Comparison of ENCODE assay signal across 8 cellular contexts in the genomic region with DNA sequence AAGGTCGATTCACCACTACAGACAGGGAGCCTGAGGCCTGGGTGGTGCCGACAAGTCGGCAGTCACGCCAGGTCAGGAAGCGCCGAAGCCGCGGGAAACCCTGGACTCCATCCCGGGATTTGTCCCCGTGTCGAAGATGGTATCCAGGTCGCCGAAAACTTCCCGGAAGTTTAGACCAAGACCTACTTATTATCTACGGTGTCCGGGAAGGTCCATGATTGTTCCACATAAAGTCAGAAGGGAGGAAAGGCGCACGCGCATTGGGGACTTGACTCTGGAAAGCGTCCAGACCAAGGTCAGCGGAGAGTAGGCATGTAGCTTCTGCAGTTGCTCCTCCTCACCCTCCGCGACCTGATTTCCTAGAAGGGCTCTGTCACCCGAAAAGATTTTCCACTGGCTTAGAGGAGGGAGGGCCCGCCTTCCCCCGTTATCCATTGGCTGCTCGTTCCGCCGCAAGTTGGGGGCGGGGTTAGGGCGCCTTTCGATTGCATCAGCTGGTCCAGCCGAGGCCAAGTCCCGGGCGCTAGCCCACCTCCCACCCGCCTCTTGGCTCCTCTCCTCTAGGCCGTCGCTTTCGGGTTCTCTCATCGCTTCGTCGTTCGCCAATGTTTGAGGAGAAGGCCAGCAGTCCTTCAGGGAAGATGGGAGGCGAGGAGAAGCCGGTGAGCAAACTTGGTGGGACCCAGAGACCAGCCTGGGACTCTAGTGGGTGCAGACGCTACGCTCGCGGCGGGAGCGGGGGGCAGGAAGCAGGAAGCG. TPM values are rescaled to one million over a fixed set of nuclear protein-coding genes. Genes with fewer than 3 reads are reported as not detected.
A peak's percentile ranks its signal among the peaks of the same experiment; 100 is the strongest.
DNase-seq lines count a peak whose midpoint lies in the region; ATAC-seq and TF ChIP-seq lines count a peak whose summit lies in the region.

TSS of gene TARS1 (plus strand) at position 484 of the 759 bp plus-strand sequence. CDS start at position 606, 122 bp downstream.

- H3K36me3 ChIP-seq in endodermal cell (ENCODE audit: control insufficient read depth, insufficient read depth, low read length): peaks cover 18% of the 10 kb centered on the region
- H3K36me3 ChIP-seq in mesenchymal stem cell (ENCODE audit: control insufficient read depth in 1 of 2, insufficient read depth in 2 of 2, low read depth in 1 of 2, low read length in 2 of 2): peaks cover 0 to 21% of the 10 kb centered on the region in 2 experiments

- peak within 1 kb of the TSS; percentile 96 for H3K9ac ChIP-seq in endodermal cell (ENCODE audit: extremely low read depth, low read length, poor library complexity, severe bottlenecking)
- H3K9ac ChIP-seq in mesenchymal stem cell (ENCODE audit: low read length): peak within 1 kb of the TSS; percentile 95

- H3K9me3 ChIP-seq in endodermal cell (ENCODE audit: control insufficient read depth, low read length) (no peaks in the 10 kb centered on the region), mesenchymal stem cell (ENCODE audit: control insufficient read depth, low read length) (no peaks in the 10 kb centered on the region)

- H2BK15ac ChIP-seq in mesenchymal stem cell (ENCODE audit: low read depth, poor library complexity, severe bottlenecking): peak within 1 kb of the TSS; percentile 97

- in situ Hi-C loops in Caki2 (cut with HindIII; ENCODE audit: low pct_unique_long_range_greater_than_20kb, low sequenced_read_pairs): no loop called here

- TF ChIP-seq CTCF in endodermal cell (conservative IDR thresholded peaks at IDR 0.05): no peak

- H3K9me3 Mint-ChIP-seq in endodermal cell: peaks cover 3% of the 10 kb centered on the region

- H3K27ac Mint-ChIP-seq in endodermal cell: no peak within 1 kb of the TSS

- H3K14ac ChIP-seq in mesenchymal stem cell (ENCODE audit: low read length in 2 of 2): peak within 1 kb of the TSS in 1 of 2 experiments; percentile 73

- H2BK12ac ChIP-seq in mesenchymal stem cell (ENCODE audit: low read length in 2 of 2): peak within 1 kb of the TSS; percentile 18 to 86

- H3K27ac ChIP-seq in endodermal cell (ENCODE audit: low read depth, low read length) (peak within 1 kb of the TSS; percentile 97), mesenchymal stem cell (ENCODE audit: low read length, poor library complexity, severe bottlenecking) (peak within 1 kb of the TSS; percentile 96)

- H2AFZ ChIP-seq in mesenchymal stem cell (ENCODE audit: low read depth, low read length): peak within 1 kb of the TSS; percentile 81

- peaks cover 9% of the 10 kb centered on the region for H3K4me1 Mint-ChIP-seq in endodermal cell

- no peaks in the 10 kb centered on the region for H3K4me1 ChIP-seq in endodermal cell (ENCODE audit: control insufficient read depth, insufficient read depth, low read length)
- H3K4me1 ChIP-seq in mesenchymal stem cell (ENCODE audit: control insufficient read depth, insufficient read depth, low read depth, low read length): no peaks in the 10 kb centered on the region

- H3K27me3 Mint-ChIP-seq in endodermal cell (ENCODE audit: insufficient read depth): no peaks in the 10 kb centered on the region

- H2BK120ac ChIP-seq in mesenchymal stem cell (ENCODE audit: low read depth, low read length): peak within 1 kb of the TSS; percentile 54

- peak within 1 kb of the TSS; percentile 93 for H3K4me2 ChIP-seq in mesenchymal stem cell (ENCODE audit: low read length, poor library complexity, severe bottlenecking)

- peak within 1 kb of the TSS; percentile 71 for H2BK5ac ChIP-seq in mesenchymal stem cell (ENCODE audit: low read depth, low read length, poor library complexity, severe bottlenecking)

- peak within 1 kb of the TSS; percentile 94 for H4K91ac ChIP-seq in mesenchymal stem cell (ENCODE audit: low read length)

- H3K23ac ChIP-seq in mesenchymal stem cell (ENCODE audit: low read length in 2 of 2): peak within 1 kb of the TSS in 1 of 2 experiments; percentile 80

- no peak within 1 kb of the TSS for H3K4me3 Mint-ChIP-seq in endodermal cell

- H3K18ac ChIP-seq in mesenchymal stem cell (ENCODE audit: low read depth in 1 of 2, low read length in 2 of 2): peak within 1 kb of the TSS; percentile 80 to 95

- peak within 1 kb of the TSS; percentile 80 for H2AK5ac ChIP-seq in mesenchymal stem cell (ENCODE audit: low read length, severe bottlenecking)

- H3K36me3 Mint-ChIP-seq in endodermal cell (ENCODE audit: low read depth): peaks cover 19% of the 10 kb centered on the region

- H3K4ac ChIP-seq in mesenchymal stem cell (ENCODE audit: low read depth in 1 of 2, low read length in 2 of 2): peak within 1 kb of the TSS; percentile 82 to 92

- H3K27me3 ChIP-seq in endodermal cell (ENCODE audit: control insufficient read depth, insufficient read depth, low read length, poor library complexity, severe bottlenecking): no peaks in the 10 kb centered on the region
- H3K27me3 ChIP-seq in mesenchymal stem cell (ENCODE audit: control insufficient read depth in 1 of 2, insufficient read depth in 1 of 2, low read length in 2 of 2): no peaks in the 10 kb centered on the region

- ATAC-seq in GM21390 (IDR thresholded peaks at IDR 0.05; ENCODE audit: unreplicated experiment): peak; percentile 91

- H3K4me3 ChIP-seq in endodermal cell (ENCODE audit: low read length): peak within 1 kb of the TSS; percentile 87
- peak within 1 kb of the TSS; percentile 87 to 90 for H3K4me3 ChIP-seq in mesenchymal stem cell (ENCODE audit: insufficient read depth in 1 of 2, low read depth in 1 of 2, low read length in 2 of 2)

- peak within 1 kb of the TSS; percentile 89 for H4K8ac ChIP-seq in mesenchymal stem cell (ENCODE audit: low read length)

- peak; percentile 100 for DNase-seq in Caki2 (ENCODE audit: low read depth)
- DNase-seq in HUDEP-2 (lab: John Stamatoyannopoulos, UW; ENCODE audit: unreplicated experiment in 76 of 76): peak; percentile 68 to 99 (median 97)
- DNase-seq in NOMO-1 treated with dmso at 0.1 percent for 144 hours (lab: John Stamatoyannopoulos, UW; ENCODE audit: unreplicated experiment): peak; percentile 100
- DNase-seq in activated CD8-positive, alpha-beta memory T cell treated with anti-CD3 and anti-CD28 coated beads for 48 hours (ENCODE audit: low read depth in 2 of 3, low spot score in 2 of 3): peak; percentile 79 to 89 (median 80)
- peak; percentile 99 for DNase-seq in endodermal cell
- peak; percentile 100 for DNase-seq in mesenchymal stem cell
- peak; percentile 92 for DNase-seq in stimulated activated CD8-positive, alpha-beta memory T cell treated with anti-CD3 and anti-CD28 coated beads, Interleukin-12 subunit alpha, Interleukin-12 subunit beta, amount 100 ng/mL, for 4 hours (ENCODE audit: low read depth)

- H3K79me1 ChIP-seq in mesenchymal stem cell (replicated peaks; ENCODE audit: low read length, poor library complexity, severe bottlenecking): peaks cover 4% of the 10 kb centered on the region

- 0 to 1% methylated on average over 27 to 52 of the region's 52 CpGs for WGBS in endodermal cell (ENCODE audit: insufficient coverage in 1 of 2, insufficient read length in 1 of 2), 2 experiments
- whole genome bisulfite sequencing in mesenchymal stem cell: under 1% methylated on average over 50 of the region's 52 CpGs

RNA-seq across cellular contexts. Expression of gene TARS1, which starts in this region (rescaled TPM):
- total RNA-seq in Caki2 (2014; rRNA removed; shearing (Covaris generic); ENCODE audit: low replicate concordance): 165 and 230 TPM in 2 replicates
- total RNA-seq in endodermal cell: 100 to 1,000 TPM; 143 to 179 TPM
- 153 TPM for polyA plus RNA-seq in endodermal cell (2013, experiment 1 of 2)
- polyA plus RNA-seq in endodermal cell (2013, experiment 2 of 2): 117 TPM
- polyA plus RNA-seq in mesenchymal stem cell (2013, experiment 1 of 2): 298 TPM
- 310 TPM for polyA plus RNA-seq in mesenchymal stem cell (2013, experiment 2 of 2)

Comparison
In these comparisons a context has a peak if more than half of its experiments do, and no peak if none do; other contexts are left out.
1. Peak in every context shown above with its lines: DNase-seq, ATAC-seq, H3K4me3 ChIP-seq and H3K27ac ChIP-seq.